7 cellular contexts compared by ENCODE assay signal in the genomic region with DNA sequence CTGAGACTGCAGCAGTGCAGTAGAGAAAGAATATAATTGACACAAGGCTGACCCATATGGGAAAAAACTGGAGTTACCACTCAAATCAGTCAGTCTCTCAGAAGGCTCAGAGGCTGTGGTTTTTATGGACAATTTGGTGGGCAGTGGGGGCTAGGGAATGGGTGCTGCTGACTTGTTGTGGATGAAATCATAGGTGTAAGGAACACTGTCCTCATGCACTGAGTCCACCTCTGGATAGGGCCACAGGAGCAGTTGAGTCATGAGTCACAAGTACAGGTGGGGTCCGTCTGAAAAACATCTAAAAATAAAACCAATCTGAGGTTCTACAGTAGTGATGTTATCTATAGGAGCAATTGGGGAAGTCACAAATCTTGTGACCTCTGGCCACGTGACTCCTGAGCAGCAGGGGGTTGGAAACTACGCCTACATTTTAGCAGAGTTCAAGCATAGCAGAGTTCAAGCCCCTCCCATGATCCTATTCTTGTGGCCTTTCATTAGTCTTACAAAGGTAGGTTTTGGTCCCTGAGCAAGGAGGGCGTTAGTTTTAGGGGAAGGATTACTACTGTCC. TPM values are rescaled to one million over a fixed set of nuclear protein-coding genes. Genes with fewer than 3 reads are reported as not detected.
DNase-seq lines count a peak whose midpoint lies in the region; ATAC-seq and TF ChIP-seq lines count a peak whose summit lies in the region.

No MANE protein-coding gene starts in this region.

- peak; percentile 75 for ATAC-seq in GM19372 (IDR thresholded peaks at IDR 0.05; ENCODE audit: low read depth, unreplicated experiment)
- ATAC-seq in HG02970 (IDR thresholded peaks at IDR 0.05; ENCODE audit: low FRiP score, unreplicated experiment): peak; percentile 68

- peak; percentile 47 for DNase-seq in renal cortical epithelial cell (ENCODE audit: low read depth)
- no peak for DNase-seq in DMS53 treated with DMSO at 0.1 percent for 48 hours (lab: John Stamatoyannopoulos, UW; ENCODE audit: unreplicated experiment)
- DNase-seq in mesenteric fat pad (ENCODE audit: low spot score): no peak
- no peak for DNase-seq in middle frontal gyrus (ENCODE audit: extremely low spot score, low spot score)

- peak; percentile 56 for TF ChIP-seq POLR2A in Raji (IDR thresholded peaks at IDR 0.05; ENCODE audit: insufficient read depth, low read depth, low read length)

RNA-seq across cellular contexts. Expression of gene SGPP1, which starts 18.1 kb away (rescaled TPM):
- 51.8 and 63.4 TPM in 2 replicates for total RNA-seq in renal cortical epithelial cell
- 20.2 TPM for total RNA-seq in mesenteric fat pad
